ENCODE assay signal across 8 cellular contexts in genomic region chr2:10412380-10412779, GRCh38. TPM values are rescaled to one million over a fixed set of nuclear protein-coding genes. Genes with fewer than 3 reads are reported as not detected.
A peak's percentile ranks its signal among the peaks of the same experiment; 100 is the strongest.
DNase-seq lines count a peak whose midpoint lies in the region; TF ChIP-seq lines count a peak whose summit lies in the region.

No MANE protein-coding gene starts in this region.

- H3K27me3 ChIP-seq in breast epithelium (no peaks in the 10 kb centered on the region), rectal smooth muscle tissue (ENCODE audit: control insufficient read depth, insufficient read depth, low read length) (no peaks in the 10 kb centered on the region), ascending aorta (no peaks in the 10 kb centered on the region)

- H3K9me3 Mint-ChIP-seq in MCF 10A (ENCODE audit: unreplicated experiment): no peaks in the 10 kb centered on the region

- peaks cover 53% of the 10 kb centered on the region for H3K36me3 Mint-ChIP-seq in MCF 10A (ENCODE audit: insufficient read depth, unreplicated experiment)

- no peaks in the 10 kb centered on the region for H3K27me3 Mint-ChIP-seq in MCF 10A (ENCODE audit: insufficient read depth, unreplicated experiment)

- H3K9ac ChIP-seq in rectal smooth muscle tissue (ENCODE audit: low read length): no peak overlapping the region

- H3K36me3 ChIP-seq in breast epithelium (no peaks in the 10 kb centered on the region), rectal smooth muscle tissue (ENCODE audit: control insufficient read depth, insufficient read depth, low read length) (no peaks in the 10 kb centered on the region), ascending aorta (no peaks in the 10 kb centered on the region)

- H3K27ac Mint-ChIP-seq in MCF 10A (ENCODE audit: low read depth, unreplicated experiment): no peak overlapping the region

- TF ChIP-seq CTCF in MCF 10A (IDR thresholded peaks at IDR 0.05; ENCODE audit: unreplicated experiment): no peak
- TF ChIP-seq CTCF in breast epithelium (IDR thresholded peaks at IDR 0.05): no peak
- TF ChIP-seq CTCF in ascending aorta (IDR thresholded peaks at IDR 0.05): no peak

- DNase-seq in MCF 10A (ENCODE audit: unreplicated experiment): peak; percentile 67
- DNase-seq in breast epithelium (ENCODE audit: low spot score in 2 of 2): no peak
- peak; percentile 32 for DNase-seq in KBM-7
- peak; percentile 66 for DNase-seq in amniotic epithelial cell (ENCODE audit: low read depth)
- no peak for DNase-seq in posterior vena cava (ENCODE audit: low spot score)
- no peak for DNase-seq in occipital lobe (lab: John Stamatoyannopoulos, UW)
- no peak for DNase-seq in ascending aorta (ENCODE audit: low spot score in 2 of 2)

- peaks cover 0 to 8% of the 10 kb centered on the region in 2 donors for H3K4me1 ChIP-seq in breast epithelium
- H3K4me1 ChIP-seq in rectal smooth muscle tissue (ENCODE audit: control insufficient read depth, insufficient read depth, low read length): peaks cover 12% of the 10 kb centered on the region
- H3K4me1 ChIP-seq in ascending aorta: peaks cover 9 to 21% of the 10 kb centered on the region in 2 donors

- in situ Hi-C loops in KBM-7 (cut with MboI; ENCODE audit: low pct_unique_long_range_greater_than_20kb, low sequenced_read_pairs): no loop called here

- POLR2A ChIA-PET in MCF 10A (lab: Yijun Ruan, JAX): interaction anchor here (0.8 kb wide), 1 partner anchor 297 kb away, joined by 3 read pairs; no protein-coding TSS in a partner anchor

- intact Hi-C loops in MCF 10A (cut with micrococcal nuclease): no loop called here
- intact Hi-C loops in breast epithelium (cut with DNase I; ENCODE audit: low total_unique reads): no loop called here
- intact Hi-C loops in posterior vena cava (cut with DNase I): no loop called here
- intact Hi-C loops in ascending aorta (cut with DNase I): no loop called here

- TF ChIP-seq POLR2A in breast epithelium (IDR thresholded peaks at IDR 0.05): no peak

- peaks cover 32% of the 10 kb centered on the region for H3K4me1 Mint-ChIP-seq in MCF 10A (ENCODE audit: insufficient read depth, unreplicated experiment)

- no TSS peak for BruUV-seq in MCF 10A (replicated peaks; lab: Mats Ljungman, UMichigan)

- H3K4me3 ChIP-seq in breast epithelium (no peak overlapping the region), rectal smooth muscle tissue (ENCODE audit: low read length) (no peak overlapping the region), ascending aorta (no peak overlapping the region)

- H3K27ac ChIP-seq in breast epithelium (no peak overlapping the region), rectal smooth muscle tissue (ENCODE audit: low read depth, low read length) (peak overlapping the region; percentile 30), ascending aorta (no peak overlapping the region)

- CTCF ChIA-PET in MCF 10A (lab: Yijun Ruan, JAX): interaction anchor here (0.7 to 1.2 kb wide), 3 partner anchors 23 to 287 kb away, joined by 3 to 4 read pairs (median 3); no protein-coding TSS in a partner anchor

- no peaks in the 10 kb centered on the region for H3K9me3 ChIP-seq in breast epithelium
- no peaks in the 10 kb centered on the region for H3K9me3 ChIP-seq in ascending aorta

- H3K4me3 Mint-ChIP-seq in MCF 10A (ENCODE audit: unreplicated experiment): no peak overlapping the region

RNA-seq across cellular contexts. Expression of gene ODC1, which starts 35.7 kb away (rescaled TPM):
- 321 and 341 TPM in 2 replicates for total RNA-seq in MCF 10A (2022)
- 10 to 100 TPM; 39.8 to 68.8 (median 60.3) TPM for total RNA-seq in breast epithelium
- 10 to 100 TPM; 51.7 to 67.6 TPM for total RNA-seq in posterior vena cava
- total RNA-seq in occipital lobe: 167 TPM
- total RNA-seq in ascending aorta: 82.8 TPM

Comparison
In these comparisons a context has a peak if more than half of its experiments do, and no peak if none do; other contexts are left out.
1. DNase-seq: peak in MCF 10A (single experiment), KBM-7 (single experiment) and amniotic epithelial cell (single experiment); none in breast epithelium (0 of 2), posterior vena cava (single experiment), occipital lobe (single experiment) and ascending aorta (0 of 2).